22 cellular contexts compared by ENCODE assay signal in the genomic region with DNA sequence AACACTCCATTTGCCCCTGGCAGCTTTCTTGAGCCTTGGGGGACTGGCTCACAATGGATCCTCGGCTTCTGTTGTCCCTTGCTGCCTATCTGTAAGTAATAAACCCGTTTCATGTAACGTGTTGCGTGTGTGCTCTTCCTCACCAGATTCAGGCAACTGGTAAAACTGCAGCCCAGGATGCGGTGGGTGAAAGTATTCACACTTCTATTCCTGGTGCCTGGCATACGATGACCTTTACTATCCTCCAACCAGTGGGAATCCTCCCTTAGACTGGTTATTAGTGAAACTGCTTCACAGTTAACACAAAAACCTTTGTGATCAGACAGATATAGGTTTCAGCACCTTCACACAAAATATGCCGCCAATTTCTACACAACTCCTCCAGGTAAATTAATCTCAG. TPM values are rescaled to one million over a fixed set of nuclear protein-coding genes. Genes with fewer than 3 reads are reported as not detected.
A peak's percentile ranks its signal among the peaks of the same experiment; 100 is the strongest.
DNase-seq lines count a peak whose midpoint lies in the region; ATAC-seq and TF ChIP-seq lines count a peak whose summit lies in the region.
"Had no signal": no experiment of that assay in that cellular context is flagged by ENCODE, and none has a peak within 500 bp of the region (broad histone marks: within the 10 kb centered on the region; RNA-seq: fewer than 3 reads in every experiment).

No MANE protein-coding gene starts in this region.

- H3K4me1 ChIP-seq in heart left ventricle = peaks cover 0 to 8% (median 0%) of the 10 kb centered on the region in 12 donors
- H3K4me1 ChIP-seq in right atrium auricular region = peaks cover 0 to 3% of the 10 kb centered on the region in 2 donors
- H3K4me1 ChIP-seq in naive thymus-derived CD4-positive, alpha-beta T cell (ENCODE audit: control insufficient read depth in 2 of 2, insufficient read depth in 2 of 2, low read length in 2 of 2) = no peaks in the 10 kb centered on the region
- no peaks in the 10 kb centered on the region for H3K4me1 ChIP-seq in vagina
- H3K4me1 ChIP-seq: BLaER1 had no signal

- H3K27me3 ChIP-seq in heart left ventricle = no peaks in the 10 kb centered on the region
- no peaks in the 10 kb centered on the region for H3K27me3 ChIP-seq in right atrium auricular region
- no peaks in the 10 kb centered on the region for H3K27me3 ChIP-seq in naive thymus-derived CD4-positive, alpha-beta T cell (ENCODE audit: control insufficient read depth in 2 of 2, insufficient read depth in 2 of 2, low read length in 2 of 2)
- H3K27me3 ChIP-seq in vagina = no peaks in the 10 kb centered on the region
- H3K27me3 ChIP-seq: BLaER1 had no signal

- POLR2A ChIA-PET in naive thymus-derived CD4-positive, alpha-beta T cell (lab: Charles Lee) = no interaction called here

- no peaks in the 10 kb centered on the region for H3K27me3 Mint-ChIP-seq in nephron progenitor cell (ENCODE audit: low read depth, poor library complexity)
- H3K27me3 Mint-ChIP-seq in naive thymus-derived CD4-positive, alpha-beta T cell = no peaks in the 10 kb centered on the region
- H3K27me3 Mint-ChIP-seq: B cell; CD4-positive, alpha-beta T cell; CD8-positive, alpha-beta memory T cell had no signal

- peaks cover 77% of the 10 kb centered on the region for H3K36me3 Mint-ChIP-seq in nephron progenitor cell (ENCODE audit: low read depth)
- H3K36me3 Mint-ChIP-seq in stimulated activated effector memory CD8-positive, alpha-beta T cell treated with anti-CD3 and anti-CD28 coated beads, Interleukin-12 subunit alpha, Interleukin-12 subunit beta, amount 100 ng/mL, for 72 hours = peaks cover 96% of the 10 kb centered on the region
- peaks cover 9 to 45% (median 24%) of the 10 kb centered on the region in 5 donors for H3K36me3 Mint-ChIP-seq in naive thymus-derived CD4-positive, alpha-beta T cell

- H3K9me3 Mint-ChIP-seq in nephron progenitor cell = no peaks in the 10 kb centered on the region
- no peaks in the 10 kb centered on the region for H3K9me3 Mint-ChIP-seq in stimulated activated effector memory CD8-positive, alpha-beta T cell treated with anti-CD3 and anti-CD28 coated beads, Interleukin-12 subunit alpha, Interleukin-12 subunit beta, amount 100 ng/mL, for 72 hours
- no peaks in the 10 kb centered on the region for H3K9me3 Mint-ChIP-seq in naive thymus-derived CD4-positive, alpha-beta T cell
- H3K9me3 Mint-ChIP-seq: CD4-positive, alpha-beta T cell; CD8-positive, alpha-beta memory T cell; GM23338; H9 had no signal

- no peaks in the 10 kb centered on the region for H3K4me1 Mint-ChIP-seq in nephron progenitor cell
- no peaks in the 10 kb centered on the region for H3K4me1 Mint-ChIP-seq in stimulated activated effector memory CD8-positive, alpha-beta T cell treated with anti-CD3 and anti-CD28 coated beads, Interleukin-12 subunit alpha, Interleukin-12 subunit beta, amount 100 ng/mL, for 72 hours
- peaks cover 0 to 4% (median 0%) of the 10 kb centered on the region in 7 donors for H3K4me1 Mint-ChIP-seq in naive thymus-derived CD4-positive, alpha-beta T cell
- H3K4me1 Mint-ChIP-seq: B cell; CD8-positive, alpha-beta memory T cell; GM23338; H9 had no signal

- H3K27ac ChIP-seq in heart left ventricle = peak overlapping the region in 2 of 12 donors; percentile 30 to 48
- H3K27ac ChIP-seq in right atrium auricular region = peak overlapping the region; percentile 40 to 77
- H3K27ac ChIP-seq in naive thymus-derived CD4-positive, alpha-beta T cell (ENCODE audit: low read depth, low read length) = no peak overlapping the region
- no peak overlapping the region for H3K27ac ChIP-seq in vagina
- H3K27ac ChIP-seq: 22Rv1, BLaER1, C4-2B had no signal

- TF ChIP-seq POLR2A in heart left ventricle (IDR thresholded peaks at IDR 0.05) (no peak), vagina (IDR thresholded peaks at IDR 0.05) (no peak)

- no peak overlapping the region for H3K4me3 ChIP-seq in heart left ventricle
- no peak overlapping the region for H3K4me3 ChIP-seq in right atrium auricular region
- no peak overlapping the region for H3K4me3 ChIP-seq in naive thymus-derived CD4-positive, alpha-beta T cell (ENCODE audit: low read length)
- no peak overlapping the region for H3K4me3 ChIP-seq in vagina
- H3K4me3 ChIP-seq: BLaER1, GM12878, GM23338 had no signal

- H3K27ac Mint-ChIP-seq in nephron progenitor cell = peak overlapping the region; percentile 58
- peak overlapping the region; percentile 10 for H3K27ac Mint-ChIP-seq in stimulated activated effector memory CD8-positive, alpha-beta T cell treated with anti-CD3 and anti-CD28 coated beads, Interleukin-12 subunit alpha, Interleukin-12 subunit beta, amount 100 ng/mL, for 72 hours
- H3K27ac Mint-ChIP-seq in naive thymus-derived CD4-positive, alpha-beta T cell = no peak overlapping the region
- H3K27ac Mint-ChIP-seq: B cell; CD4-positive, alpha-beta T cell; CD8-positive, alpha-beta memory T cell; GM23338; H9 had no signal

- CTCF ChIA-PET in naive thymus-derived CD4-positive, alpha-beta T cell (lab: Charles Lee) = no interaction called here

- H3K36me3 ChIP-seq in heart left ventricle (peaks cover 0 to 81% (median 68%) of the 10 kb centered on the region in 9 donors), right atrium auricular region (peaks cover 31% of the 10 kb centered on the region), vagina (peaks cover 0 to 28% of the 10 kb centered on the region in 2 donors)
- peaks cover 0 to 38% (median 8%) of the 10 kb centered on the region in 3 experiments for H3K36me3 ChIP-seq in naive thymus-derived CD4-positive, alpha-beta T cell (ENCODE audit: control insufficient read depth in 2 of 3, insufficient read depth in 3 of 3, low read length in 3 of 3)

- TF ChIP-seq CTCF in heart left ventricle (IDR thresholded peaks at IDR 0.05) = no peak
- no peak for TF ChIP-seq CTCF in right atrium auricular region (IDR thresholded peaks at IDR 0.05)
- no peak for TF ChIP-seq CTCF in nephron progenitor cell (IDR thresholded peaks at IDR 0.05)
- no peak for TF ChIP-seq CTCF in vagina (IDR thresholded peaks at IDR 0.05)

- no peaks in the 10 kb centered on the region for H3K9me3 ChIP-seq in heart left ventricle
- H3K9me3 ChIP-seq in right atrium auricular region = no peaks in the 10 kb centered on the region
- no peaks in the 10 kb centered on the region for H3K9me3 ChIP-seq in naive thymus-derived CD4-positive, alpha-beta T cell (ENCODE audit: control insufficient read depth in 2 of 3, low read length in 3 of 3)
- H3K9me3 ChIP-seq in vagina = no peaks in the 10 kb centered on the region
- H3K9me3 ChIP-seq: BLaER1 had no signal

- DNase-seq in heart left ventricle = no peak
- no peak for DNase-seq in cardiac septum (ENCODE audit: low spot score)
- DNase-seq in right atrium auricular region (ENCODE audit: low spot score) = no peak
- DNase-seq in Right ventricle myocardium inferior (ENCODE audit: missing footprints) = no peak
- no peak for DNase-seq in nephron progenitor cell
- DNase-seq in stimulated activated effector memory CD8-positive, alpha-beta T cell treated with anti-CD3 and anti-CD28 coated beads, Interleukin-12 subunit alpha, Interleukin-12 subunit beta, amount 100 ng/mL, for 72 hours (ENCODE audit: low spot score in 2 of 2) = no peak
- DNase-seq in naive thymus-derived CD4-positive, alpha-beta T cell = no peak
- DNase-seq in vagina (ENCODE audit: extremely low spot score in 2 of 2) = no peak
- DNase-seq: CD4-positive, alpha-beta T cell; CD8-positive, alpha-beta memory T cell; DMS 273 treated with DMSO at 0.1 percent for 48 hours; DMS79; EL; GDM1; H9 had no signal

- intact Hi-C loops in heart left ventricle (cut with DNase I) (loop anchor here in 1 of 10 donors (10.0 kb wide), 1 partner anchor 290 kb away; no protein-coding TSS in a partner anchor), cardiac septum (cut with DNase I) (no loop called here), Right ventricle myocardium inferior (cut with DNase I) (no loop called here), vagina (cut with DNase I) (no loop called here)
- intact Hi-C loops in naive thymus-derived CD4-positive, alpha-beta T cell (cut with micrococcal nuclease) = no loop called here

- ATAC-seq in heart left ventricle = peak in 3 of 4 donors; percentile 53 to 76 (median 61)
- ATAC-seq in Right ventricle myocardium inferior = no peak
- no peak for ATAC-seq in stimulated activated effector memory CD8-positive, alpha-beta T cell treated with anti-CD3 and anti-CD28 coated beads, Interleukin-12 subunit alpha, Interleukin-12 subunit beta, amount 100 ng/mL, for 72 hours
- ATAC-seq in naive thymus-derived CD4-positive, alpha-beta T cell = no peak
- ATAC-seq: GM12878, GM23338, HCT116 had no signal

- 62 to 75% (median 69%) methylated on average over 7 of the region's 7 CpGs for WGBS in heart left ventricle, 4 donors

- H3K4me3 Mint-ChIP-seq in nephron progenitor cell = no peak overlapping the region
- no peak overlapping the region for H3K4me3 Mint-ChIP-seq in stimulated activated effector memory CD8-positive, alpha-beta T cell treated with anti-CD3 and anti-CD28 coated beads, Interleukin-12 subunit alpha, Interleukin-12 subunit beta, amount 100 ng/mL, for 72 hours
- no peak overlapping the region for H3K4me3 Mint-ChIP-seq in naive thymus-derived CD4-positive, alpha-beta T cell
- H3K4me3 Mint-ChIP-seq: B cell; CD4-positive, alpha-beta T cell; CD8-positive, alpha-beta memory T cell; GM23338; H9 had no signal

RNA-seq across cellular contexts. Expression of gene ICA1L, which starts 13.6 kb away (rescaled TPM):
- total RNA-seq in heart left ventricle = 1 to 10 TPM; 4.1 to 9.2 (median 6.1) TPM
- 1 to 10 TPM; 1.5 to 2.1 TPM for polyA plus RNA-seq in heart left ventricle
- 5.7 TPM for total RNA-seq in cardiac septum
- total RNA-seq in right atrium auricular region = 1 to 10 TPM; 8.6 to 8.9 TPM
- 4.6 TPM for total RNA-seq in Right ventricle myocardium inferior
- total RNA-seq in naive thymus-derived CD4-positive, alpha-beta T cell = 1 to 10 TPM in 4 of 5 experiments, under 1 TPM in 1; 0.65 to 4.6 (median 3.2) TPM
- 1 to 10 TPM; 1.4 to 1.5 TPM for polyA plus RNA-seq in naive thymus-derived CD4-positive, alpha-beta T cell
- total RNA-seq in vagina = 21.6 TPM

RNA-seq across cellular contexts. Expression of gene WDR12, which starts 26.3 kb away (rescaled TPM):
- total RNA-seq in heart left ventricle = 10 to 100 TPM; 12.9 to 56.3 (median 42.3) TPM
- polyA plus RNA-seq in heart left ventricle = 10 to 100 TPM; 17.3 to 23.2 TPM
- 31.0 TPM for total RNA-seq in cardiac septum
- total RNA-seq in right atrium auricular region = 10 to 100 TPM; 13.6 to 15.9 TPM
- 54.1 TPM for total RNA-seq in Right ventricle myocardium inferior
- 10 to 100 TPM; 17.2 to 50.4 (median 20.8) TPM for total RNA-seq in naive thymus-derived CD4-positive, alpha-beta T cell
- 10 to 100 TPM; 16.8 to 17.5 TPM for polyA plus RNA-seq in naive thymus-derived CD4-positive, alpha-beta T cell
- 25.5 TPM for total RNA-seq in vagina

RNA-seq across cellular contexts. Expression of gene CARF, which starts 26.9 kb away (rescaled TPM):
- total RNA-seq in heart left ventricle (10 to 100 TPM in 2 of 9 donors, 1 to 10 TPM in 7; 2.2 to 12.2 (median 7.4) TPM), cardiac septum (9.0 TPM), right atrium auricular region (10 to 100 TPM in 1 of 2 donors, 1 to 10 TPM in 1; 5.3 to 11.2 TPM), Right ventricle myocardium inferior (5.2 TPM), vagina (16.5 TPM)
- 1 to 10 TPM in 1 of 2 donors, under 1 TPM in 1; 0.79 to 2.3 TPM for polyA plus RNA-seq in heart left ventricle
- 10 to 100 TPM; 10.2 to 31.2 (median 15.4) TPM for total RNA-seq in naive thymus-derived CD4-positive, alpha-beta T cell
- polyA plus RNA-seq in naive thymus-derived CD4-positive, alpha-beta T cell = 1 to 10 TPM; 4.8 to 5.4 TPM

Comparison
In these comparisons a context has a peak if more than half of its experiments do, and no peak if none do; other contexts are left out.
1. ATAC-seq: peak in heart left ventricle (3 of 4); none in Right ventricle myocardium inferior (single experiment), stimulated activated effector memory CD8-positive, alpha-beta T cell treated with anti-CD3 and anti-CD28 coated beads, Interleukin-12 subunit alpha, Interleukin-12 subunit beta, amount 100 ng/mL, for 72 hours (single experiment) and naive thymus-derived CD4-positive, alpha-beta T cell (single experiment).
2. H3K27ac ChIP-seq: peak in right atrium auricular region (2 of 2); none in naive thymus-derived CD4-positive, alpha-beta T cell (single experiment) and vagina (single experiment).
3. H3K27ac Mint-ChIP-seq: peak in nephron progenitor cell (single experiment) and stimulated activated effector memory CD8-positive, alpha-beta T cell treated with anti-CD3 and anti-CD28 coated beads, Interleukin-12 subunit alpha, Interleukin-12 subunit beta, amount 100 ng/mL, for 72 hours (single experiment); none in naive thymus-derived CD4-positive, alpha-beta T cell (0 of 9).